1 cellular context compared by ENCODE assay signal in the genomic region with DNA sequence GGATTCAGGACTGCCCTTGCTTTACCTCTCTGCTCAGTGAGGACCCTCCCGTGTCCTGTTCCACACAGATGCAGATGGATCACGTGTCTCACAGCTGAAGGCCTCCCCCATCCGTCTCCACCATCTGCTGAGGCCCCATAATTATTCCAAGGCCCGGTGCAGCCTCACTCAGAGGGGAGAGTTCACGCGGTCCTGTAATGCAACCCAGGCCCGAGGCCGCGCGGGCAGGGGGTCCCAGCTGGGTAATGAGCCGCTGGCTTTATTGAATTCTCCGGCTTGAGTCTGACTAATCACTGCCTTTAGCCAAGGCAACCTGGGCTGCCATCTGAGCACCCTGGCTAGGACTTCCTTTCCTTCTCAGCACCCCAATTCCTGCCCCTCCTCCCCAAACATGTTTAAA.
TF ChIP-seq lines count a peak whose summit lies in the region.

No MANE protein-coding gene starts in this region.

TF ChIP-seq in IMR-90, 13 proteins besides CTCF, POLR2A, EP300 and RAD21 (continued from another document):
- TF ChIP-seq, protein P1, sequence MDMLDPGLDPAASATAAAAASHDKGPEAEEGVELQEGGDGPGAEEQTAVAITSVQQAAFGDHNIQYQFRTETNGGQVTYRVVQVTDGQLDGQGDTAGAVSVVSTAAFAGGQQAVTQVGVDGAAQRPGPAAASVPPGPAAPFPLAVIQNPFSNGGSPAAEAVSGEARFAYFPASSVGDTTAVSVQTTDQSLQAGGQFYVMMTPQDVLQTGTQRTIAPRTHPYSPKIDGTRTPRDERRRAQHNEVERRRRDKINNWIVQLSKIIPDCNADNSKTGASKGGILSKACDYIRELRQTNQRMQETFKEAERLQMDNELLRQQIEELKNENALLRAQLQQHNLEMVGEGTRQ (IDR thresholded peaks at IDR 0.05; ENCODE audit: low read depth, low read length): no peak
- TF ChIP-seq MAZ (IDR thresholded peaks at IDR 0.05; ENCODE audit: borderline replicate concordance, low read depth, low read length): no peak
